1 cellular context compared by ENCODE assay signal in genomic region chr21:42349420-42350075, GRCh38.
TF ChIP-seq lines count a peak whose summit lies in the region.

No MANE protein-coding gene starts in this region.

TF ChIP-seq in HepG2, 621 proteins besides CTCF, POLR2A, EP300 and RAD21:
- no peak for TF ChIP-seq HIC2 (CRISPR knock-in tag; IDR thresholded peaks at IDR 0.05; ENCODE audit: low read depth)
- no peak for TF ChIP-seq ZNF256 (CRISPR knock-in tag; conservative IDR thresholded peaks at IDR 0.05)
- no peak for TF ChIP-seq ZBTB34 (CRISPR knock-in tag; IDR thresholded peaks at IDR 0.05)
- TF ChIP-seq ZNF225 (CRISPR knock-in tag; IDR thresholded peaks at IDR 0.05): no peak
- no peak for TF ChIP-seq ZNF362 (CRISPR knock-in tag; IDR thresholded peaks at IDR 0.05; ENCODE audit: borderline replicate concordance)
TF ChIP-seq in HepG2: peak in this region for 0.
